In genomic region chr4:17576932-17577659, GRCh38 we compare ENCODE assay signal across 8 cellular contexts. TPM values are rescaled to one million over a fixed set of nuclear protein-coding genes. Genes with fewer than 3 reads are reported as not detected.
DNase-seq lines count a peak whose midpoint lies in the region; ATAC-seq and TF ChIP-seq lines count a peak whose summit lies in the region.

LAP3 (plus strand) TSS chr4:17577198; CDS start chr4:17577466, 268 bp downstream.

- no peak for TF ChIP-seq CTCF in OCI-LY7 (conservative IDR thresholded peaks at IDR 0.05; ENCODE audit: low read length)
- TF ChIP-seq CTCF in epithelial cell of esophagus (IDR thresholded peaks at IDR 0.05; ENCODE audit: insufficient read depth, low read depth, low read length, missing control alignments): no peak

- H3K9me2 ChIP-seq in OCI-LY7 (ENCODE audit: insufficient read depth, low read length): no peaks in the 10 kb centered on the region

- POLR2A ChIA-PET in OCI-LY7 (lab: Charles Lee): interaction anchor here (0.9 to 1.6 kb wide), 6 partner anchors 11 to 38 kb away, joined by 3 to 14 read pairs (median 4); partner anchors contain the start of gene MED28

- H3K27ac ChIP-seq in OCI-LY7 (ENCODE audit: low read depth, low read length, poor library complexity, severe bottlenecking): peak within 1 kb of the TSS; percentile 71

- CTCF ChIA-PET in OCI-LY7 (lab: Charles Lee; ENCODE audit: unreplicated experiment): interaction anchor here (1.0 kb wide), 1 partner anchor 18 kb away, joined by 5 read pairs; no protein-coding TSS in a partner anchor

- H3K9me3 ChIP-seq in OCI-LY7 (ENCODE audit: low read length) (no peaks in the 10 kb centered on the region), mononuclear cell (ENCODE audit: low read depth, low read length) (no peaks in the 10 kb centered on the region)

- BruUV-seq in OCI-LY7 (replicated peaks; lab: Mats Ljungman, UMichigan): no TSS peak

- H3K4me3 ChIP-seq in OCI-LY7 (ENCODE audit: low read depth, low read length, poor library complexity, severe bottlenecking) (peak within 1 kb of the TSS; percentile 79), epithelial cell of esophagus (ENCODE audit: low read length) (peak within 1 kb of the TSS; percentile 81), mononuclear cell (ENCODE audit: low read length) (peak within 1 kb of the TSS; percentile 93)

- peak within 1 kb of the TSS; percentile 95 for H3K4me2 ChIP-seq in OCI-LY7 (ENCODE audit: low read length)

- peaks cover 14% of the 10 kb centered on the region; the same call in 1 of the 2 replicates for H4K20me1 ChIP-seq in OCI-LY7 (ENCODE audit: insufficient read depth, low read length)

- peak; percentile 76 for ATAC-seq in GM21526 (IDR thresholded peaks at IDR 0.05; ENCODE audit: low FRiP score, unreplicated experiment)

- peaks cover 37% of the 10 kb centered on the region for H3K79me2 ChIP-seq in OCI-LY7 (ENCODE audit: insufficient read depth, low read depth, low read length)

- no peaks in the 10 kb centered on the region for H3K27me3 ChIP-seq in mononuclear cell (ENCODE audit: insufficient read depth, low read length)

- H3K4me1 ChIP-seq in OCI-LY7 (ENCODE audit: insufficient read depth, low read length, poor library complexity, severe bottlenecking) (peaks cover 39% of the 10 kb centered on the region), mononuclear cell (ENCODE audit: insufficient read depth, low read length) (peaks cover 44% of the 10 kb centered on the region)

- intact Hi-C loops in OCI-LY7 (cut with micrococcal nuclease; ENCODE audit: unreplicated experiment): loop anchor here (1.0 to 10.0 kb wide), 6 partner anchors 15 to 1352 kb away; partner anchors contain the start of genes DCAF16, LCORL, NCAPG and TAPT1

- H3K36me3 ChIP-seq in OCI-LY7 (ENCODE audit: insufficient read depth, low read length): peaks cover 29% of the 10 kb centered on the region

- H2AFZ ChIP-seq in OCI-LY7 (ENCODE audit: low read length): peak within 1 kb of the TSS; percentile 80

- DNase-seq in DMS 273 (lab: John Stamatoyannopoulos, UW; ENCODE audit: unreplicated experiment): peak; percentile 94
- peak; percentile 90 for DNase-seq in HuH-7.5 (ENCODE audit: low spot score)
- peak; percentile 97 for DNase-seq in OCI-LY7 (ENCODE audit: low spot score)
- peak; percentile 100 for DNase-seq in activated T-cell treated with anti-CD3 and anti-CD28 coated beads for 4 hours
- DNase-seq in epithelial cell of esophagus (ENCODE audit: low read depth): peak; percentile 97
- peak; percentile 99 to 100 for DNase-seq in stimulated activated CD8-positive, alpha-beta memory T cell treated with anti-CD3 and anti-CD28 coated beads, Interleukin-4, amount 100 ng/mL, for 1 hour (ENCODE audit: low read depth in 2 of 2, low spot score in 1 of 2)

RNA-seq across cellular contexts. Expression of gene LAP3, which starts in this region (rescaled TPM):
- total RNA-seq in OCI-LY7 (2014; rRNA removed; shearing (Covaris generic)): 111 and 115 TPM in 2 replicates
- 101 and 104 TPM in 2 replicates for total RNA-seq in OCI-LY7 (2022)
- 88.7 TPM for total RNA-seq in mononuclear cell

Comparison
In these comparisons a context has a peak if more than half of its experiments do, and no peak if none do; other contexts are left out.
1. Peak in every context shown above with its lines: DNase-seq, ATAC-seq, H3K4me3 ChIP-seq and H3K27ac ChIP-seq.